In the genomic region with DNA sequence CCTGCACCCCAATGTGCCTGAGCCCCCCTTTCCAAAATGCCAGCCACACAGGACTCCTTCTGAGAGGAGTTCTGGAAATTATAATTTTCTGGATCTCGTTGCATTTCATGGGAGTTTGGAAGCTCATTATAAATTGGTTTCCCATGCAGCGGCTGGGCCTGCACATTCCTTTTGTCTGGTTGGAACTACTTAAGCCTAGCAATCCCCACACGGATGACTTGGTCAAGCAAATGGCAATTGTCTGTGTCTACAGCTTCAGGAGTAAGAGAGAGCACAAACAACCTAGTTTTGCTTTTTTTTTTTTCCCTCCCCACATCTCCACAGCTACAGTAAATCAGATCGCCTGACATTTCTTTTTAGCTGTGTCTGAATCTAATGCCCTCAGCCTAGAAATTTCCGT, we compare ENCODE assay signal across 26 cellular contexts. TPM values are rescaled to one million over a fixed set of nuclear protein-coding genes. Genes with fewer than 3 reads are reported as not detected.
"Had no signal": no experiment of that assay in that cellular context is flagged by ENCODE, and none has a peak within 500 bp of the region (broad histone marks: within the 10 kb centered on the region; RNA-seq: fewer than 3 reads in every experiment).

No MANE protein-coding gene starts in this region.

- H3K79me2 ChIP-seq: parathyroid adenoma had no signal

- H2AFZ ChIP-seq: parathyroid adenoma had no signal

- H3K9ac ChIP-seq: parathyroid adenoma had no signal

- H3K27ac Mint-ChIP-seq: dendritic cell treated with granulocyte-macrophage colony-stimulating factor and Interleukin-4, amounts not matched to agents 40 ng/mL and 50 ng/mL, for 4 days; effector memory CD8-positive, alpha-beta T cell; memory B cell; mesothelial cell of epicardium; natural killer cell; stimulated activated naive B cell treated with anti-CD40 and anti-IgM and Interleukin-4, amounts not matched to agents 10 μg/mL and 1 μg/mL and 100 μg/mL, for 72 hours; stimulated activated naive CD8-positive, alpha-beta T cell treated with anti-CD3 and anti-CD28 coated beads, Interleukin-15, amount 100 ng/mL, for 72 hours had no signal

- ATAC-seq: effector memory CD8-positive, alpha-beta T cell; gastroesophageal sphincter; left lobe of liver; natural killer cell; right lobe of liver; stimulated activated naive B cell treated with anti-CD40 and anti-IgM and Interleukin-4, amounts not matched to agents 10 μg/mL and 1 μg/mL and 100 μg/mL, for 72 hours; stimulated activated naive CD8-positive, alpha-beta T cell treated with anti-CD3 and anti-CD28 coated beads, Interleukin-15, amount 100 ng/mL, for 72 hours had no signal

- H3K27ac ChIP-seq: esophagus squamous epithelium, gastroesophageal sphincter, parathyroid adenoma, prostate gland, right lobe of liver, thoracic aorta, transverse colon had no signal

- H3K4me3 Mint-ChIP-seq: dendritic cell treated with granulocyte-macrophage colony-stimulating factor and Interleukin-4, amounts not matched to agents 40 ng/mL and 50 ng/mL, for 4 days; effector memory CD8-positive, alpha-beta T cell; memory B cell; mesothelial cell of epicardium; natural killer cell; neural crest cell; stimulated activated naive B cell treated with anti-CD40 and anti-IgM and Interleukin-4, amounts not matched to agents 10 μg/mL and 1 μg/mL and 100 μg/mL, for 72 hours; stimulated activated naive CD8-positive, alpha-beta T cell treated with anti-CD3 and anti-CD28 coated beads, Interleukin-15, amount 100 ng/mL, for 72 hours had no signal

- DNase-seq: effector memory CD8-positive, alpha-beta T cell; esophagus squamous epithelium; foreskin fibroblast; glutamatergic neuron; islet precursor cell; natural killer cell; right lobe of liver; stimulated activated CD4-positive, alpha-beta T cell treated with anti-CD3 and anti-CD28 coated beads, Interleukin-2, amount 100 ng/mL, for 24 hours; stimulated activated CD4-positive, alpha-beta T cell treated with anti-CD3 and anti-CD28 coated beads, Interleukin-4, amount 100 ng/mL, for 4 hours; stimulated activated naive B cell treated with anti-CD40 and anti-IgM and Interleukin-4, amounts not matched to agents 10 μg/mL and 1 μg/mL and 100 μg/mL, for 72 hours; stimulated activated naive CD8-positive, alpha-beta T cell treated with anti-CD3 and anti-CD28 coated beads, Interleukin-15, amount 100 ng/mL, for 72 hours; transverse colon had no signal

- H3K9me3 ChIP-seq: esophagus squamous epithelium, gastroesophageal sphincter, prostate gland, right lobe of liver, thoracic aorta, transverse colon had no signal

- H3K27me3 ChIP-seq: right lobe of liver had no signal

- H3K4me3 ChIP-seq: esophagus squamous epithelium, gastroesophageal sphincter, prostate gland, right lobe of liver, thoracic aorta, transverse colon had no signal

- H3K36me3 ChIP-seq: esophagus squamous epithelium, gastroesophageal sphincter, prostate gland, right lobe of liver, thoracic aorta, transverse colon had no signal

- H3K36me3 Mint-ChIP-seq: memory B cell; mesothelial cell of epicardium; natural killer cell; stimulated activated naive B cell treated with anti-CD40 and anti-IgM and Interleukin-4, amounts not matched to agents 10 μg/mL and 1 μg/mL and 100 μg/mL, for 72 hours had no signal

- H3K4me1 Mint-ChIP-seq: memory B cell; mesothelial cell of epicardium; natural killer cell; stimulated activated naive B cell treated with anti-CD40 and anti-IgM and Interleukin-4, amounts not matched to agents 10 μg/mL and 1 μg/mL and 100 μg/mL, for 72 hours; stimulated activated naive CD8-positive, alpha-beta T cell treated with anti-CD3 and anti-CD28 coated beads, Interleukin-15, amount 100 ng/mL, for 72 hours had no signal

- H3K4me1 ChIP-seq: esophagus squamous epithelium, gastroesophageal sphincter, parathyroid adenoma, prostate gland, right lobe of liver, transverse colon had no signal

- H3K9me3 Mint-ChIP-seq: dendritic cell treated with granulocyte-macrophage colony-stimulating factor and Interleukin-4, amounts not matched to agents 40 ng/mL and 50 ng/mL, for 4 days; effector memory CD8-positive, alpha-beta T cell; memory B cell; mesothelial cell of epicardium; neural crest cell; stimulated activated naive CD8-positive, alpha-beta T cell treated with anti-CD3 and anti-CD28 coated beads, Interleukin-15, amount 100 ng/mL, for 72 hours had no signal

RNA-seq across cellular contexts. Expression of gene PCDH8, which starts 15.2 kb away (rescaled TPM):
- total RNA-seq: esophagus squamous epithelium, left lobe of liver, mucosa of gallbladder, myocyte, natural killer cell, omental fat pad, right lobe of liver, subcutaneous adipose tissue, thoracic aorta, ureter had no signal
